1 cellular context compared by ENCODE assay signal in genomic region chr12:124377981-124378509, GRCh38.
TF ChIP-seq lines count a peak whose summit lies in the region.

No MANE protein-coding gene starts in this region.

TF ChIP-seq in GM23338, 12 proteins besides CTCF, POLR2A, EP300 and RAD21 (continued from another document):
- TF ChIP-seq POLR2AphosphoS5 (IDR thresholded peaks at IDR 0.05; ENCODE audit: low read depth): peak; percentile 33; the same call in 1 of the 2 replicates
